Comparison of ENCODE assay signal across 10 cellular contexts in the genomic region with DNA sequence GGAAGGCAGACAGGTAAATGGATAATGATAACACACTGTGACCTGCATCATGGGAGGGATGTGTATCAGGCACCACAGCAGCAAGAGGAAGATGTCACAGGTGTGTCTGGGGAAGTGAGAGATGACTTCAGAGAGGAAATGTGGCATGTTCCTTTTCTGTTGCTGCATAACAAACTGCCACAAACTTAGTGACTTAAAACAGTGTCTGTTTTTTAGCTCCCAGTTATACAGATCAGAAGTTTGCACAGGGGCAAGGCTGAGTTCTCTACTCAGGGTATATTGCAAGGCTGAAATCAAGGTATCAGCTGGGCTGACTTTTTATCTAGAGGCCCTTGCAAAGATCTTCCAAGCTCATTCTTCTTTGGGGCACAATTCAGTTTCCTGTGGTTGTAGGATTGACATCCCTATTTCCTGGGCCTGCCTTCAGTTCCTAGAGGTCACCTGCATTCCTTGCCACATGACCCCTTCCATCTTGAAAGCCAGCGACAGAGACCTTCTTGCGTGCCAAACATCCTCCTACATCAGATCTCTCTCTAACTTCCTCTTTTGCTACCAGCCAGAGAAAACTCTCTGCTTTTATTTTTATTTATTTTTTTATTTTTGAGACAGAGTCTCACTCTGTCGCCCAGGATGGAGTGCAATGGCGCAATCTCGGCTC. TPM values are rescaled to one million over a fixed set of nuclear protein-coding genes. Genes with fewer than 3 reads are reported as not detected.
DNase-seq lines count a peak whose midpoint lies in the region; ATAC-seq lines count a peak whose summit lies in the region.
"Had no signal": no experiment of that assay in that cellular context is flagged by ENCODE, and none has a peak within 500 bp of the region (broad histone marks: within the 10 kb centered on the region; RNA-seq: fewer than 3 reads in every experiment).

No MANE protein-coding gene starts in this region.

- H3K36me3 Mint-ChIP-seq in T-cell (peaks cover 17% of the 10 kb centered on the region), immature natural killer cell (no peaks in the 10 kb centered on the region)

- DNase-seq in GDM1 (lab: John Stamatoyannopoulos, UW) (peak; percentile 6), T-cell (peak in 18 of 34 experiments; percentile 8 to 57 (median 21)), immature natural killer cell (no peak), NCI-H226 (no peak), H4 (ENCODE audit: low spot score) (no peak), dermis blood vessel endothelial cell (no peak)
- DNase-seq: activated CD8-positive, alpha-beta memory T cell treated with anti-CD3 and anti-CD28 coated beads, Interleukin-2, amount 50 U/mL, for 4 hours; DMS153 had no signal

- H3K27ac Mint-ChIP-seq in T-cell (peak overlapping the region; percentile 98 to 99), immature natural killer cell (peak overlapping the region in 5 of 6 donors; percentile 72 to 94 (median 91))

- peak; percentile 8 for ATAC-seq in HG03432 (IDR thresholded peaks at IDR 0.05; ENCODE audit: unreplicated experiment)
- ATAC-seq in T-cell (replicated peaks in 1 of 4), result peak in 1 of 4 experiments; percentile 3
- no peak for ATAC-seq in GM18517 (IDR thresholded peaks at IDR 0.05; ENCODE audit: unreplicated experiment)

- CTCF ChIA-PET in T-cell (lab: Charles Lee), result interaction anchor here in 1 of 2 donors (2.4 kb wide), 1 partner anchor 26 kb away, joined by 22 read pairs; no protein-coding TSS in a partner anchor

- H3K27me3 Mint-ChIP-seq in T-cell (no peaks in the 10 kb centered on the region), immature natural killer cell (ENCODE audit: low read depth in 3 of 3) (peaks cover 18 to 30% (median 21%) of the 10 kb centered on the region in 3 donors)

- H3K9me3 Mint-ChIP-seq in T-cell (no peaks in the 10 kb centered on the region), immature natural killer cell (no peaks in the 10 kb centered on the region)

- peak overlapping the region; percentile 44 to 86 (median 54) for H3K4me3 Mint-ChIP-seq in T-cell
- peak overlapping the region in 1 of 5 donors; percentile 42 for H3K4me3 Mint-ChIP-seq in immature natural killer cell

- peaks cover 48 to 56% (median 51%) of the 10 kb centered on the region in 3 donors for H3K4me1 Mint-ChIP-seq in T-cell
- H3K4me1 Mint-ChIP-seq in immature natural killer cell, result peaks cover 30 to 34% of the 10 kb centered on the region in 2 donors

- POLR2A ChIA-PET in T-cell (lab: Charles Lee), result interaction anchor here in 1 of 2 donors (0.6 kb wide), 1 partner anchor 26 kb away, joined by 3 read pairs; no protein-coding TSS in a partner anchor

RNA-seq across cellular contexts. Expression of a gene that starts 2.1 kb away (rescaled TPM):
- total RNA-seq in T-cell (10 to 100 TPM; 81.6 to 89.1 (median 83.2) TPM), dermis blood vessel endothelial cell (27.2 and 28.4 TPM in 2 replicates)
- 10 to 100 TPM; 37.4 to 55.9 (median 41.4) TPM for polyA plus RNA-seq in immature natural killer cell
- total RNA-seq in H4 (2014; rRNA removed; shearing (Covaris generic)), result 15.5 and 17.4 TPM in 2 replicates

RNA-seq across cellular contexts. Expression of a gene that starts 28.3 kb away (rescaled TPM):
- total RNA-seq in T-cell (under 1 TPM in 3 of 5 donors, not detected in 2; 0.20 to 0.76 (median 0.49) TPM), dermis blood vessel endothelial cell (0.17 TPM in 1 of 2 replicates, not detected in the other)
- 1 to 10 TPM in 1 of 3 donors, under 1 TPM in 1, not detected in 1; 0.87 to 1.7 TPM for polyA plus RNA-seq in immature natural killer cell
- total RNA-seq in H4 (2014; rRNA removed; shearing (Covaris generic)), result 1.3 and 2.6 TPM in 2 replicates

Comparison
In these comparisons a context has a peak if more than half of its experiments do, and no peak if none do; other contexts are left out.
1. DNase-seq: peak in GDM1 (single experiment) and T-cell (18 of 34); none in immature natural killer cell (0 of 3), NCI-H226 (single experiment), H4 (single experiment) and dermis blood vessel endothelial cell (single experiment).